ENCODE assay signal across 21 cellular contexts in the genomic region with DNA sequence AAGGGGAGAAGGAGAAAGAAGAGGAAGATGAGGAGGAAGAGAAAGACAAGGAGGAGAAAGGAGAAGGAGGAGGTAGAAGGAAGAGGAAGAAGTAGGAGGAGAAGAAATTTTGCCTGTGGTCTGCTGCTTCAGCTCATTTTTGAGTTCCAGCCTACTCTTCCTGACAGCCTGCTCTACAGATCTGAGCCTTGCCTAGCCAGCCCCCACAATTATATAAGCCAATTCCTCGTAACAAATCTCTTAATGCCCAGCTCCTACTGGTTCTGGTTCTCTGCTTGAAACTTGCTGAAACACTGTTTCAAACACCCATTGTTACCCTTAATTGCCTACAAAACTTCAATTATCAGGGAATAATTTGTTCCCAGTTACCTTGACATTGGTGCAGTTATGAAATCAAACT.
"Had no signal": no experiment of that assay in that cellular context is flagged by ENCODE, and none has a peak within 500 bp of the region (broad histone marks: within the 10 kb centered on the region; RNA-seq: fewer than 3 reads in every experiment).

No MANE protein-coding gene starts in this region.

- H3K4me1 ChIP-seq: colonic mucosa, esophagus muscularis mucosa, foreskin keratinocyte, gastroesophageal sphincter, lower lobe of right lung, pancreas, right atrium auricular region, stomach, thyroid gland had no signal

- H3K27me3 Mint-ChIP-seq: dendritic cell treated with granulocyte-macrophage colony-stimulating factor and Interleukin-4, amounts not matched to agents 40 ng/mL and 50 ng/mL, for 4 days had no signal

- H3K4me2 ChIP-seq: smooth muscle cell had no signal

- ATAC-seq: gastroesophageal sphincter; left ventricle myocardium superior; lower lobe of right lung; natural killer cell; pancreas; sciatic nerve; stimulated activated effector memory CD8-positive, alpha-beta T cell treated with anti-CD3 and anti-CD28 coated beads, Interleukin-12 subunit alpha, Interleukin-12 subunit beta, amount 100 ng/mL, for 72 hours had no signal

- H3K4me3 ChIP-seq: colonic mucosa, esophagus muscularis mucosa, gastroesophageal sphincter, lower lobe of right lung, pancreas, right atrium auricular region, smooth muscle cell, stomach, thyroid gland had no signal

- H3K36me3 ChIP-seq: colonic mucosa, esophagus muscularis mucosa, gastroesophageal sphincter, lower lobe of right lung, neutrophil, pancreas, right atrium auricular region, stomach, thyroid gland had no signal

- H3K27me3 ChIP-seq: colonic mucosa, esophagus muscularis mucosa, gastroesophageal sphincter, neutrophil, pancreas, right atrium auricular region, stomach, thyroid gland had no signal

- H3K27ac Mint-ChIP-seq: dendritic cell treated with granulocyte-macrophage colony-stimulating factor and Interleukin-4, amounts not matched to agents 40 ng/mL and 50 ng/mL, for 4 days; natural killer cell; stimulated activated effector memory CD8-positive, alpha-beta T cell treated with anti-CD3 and anti-CD28 coated beads, Interleukin-12 subunit alpha, Interleukin-12 subunit beta, amount 100 ng/mL, for 72 hours had no signal

- H3K27ac ChIP-seq: colonic mucosa, esophagus muscularis mucosa, foreskin keratinocyte, gastroesophageal sphincter, lower lobe of right lung, neutrophil, pancreas, right atrium auricular region, stomach, thyroid gland had no signal

- H3K4me3 Mint-ChIP-seq: dendritic cell treated with granulocyte-macrophage colony-stimulating factor and Interleukin-4, amounts not matched to agents 40 ng/mL and 50 ng/mL, for 4 days; natural killer cell; stimulated activated effector memory CD8-positive, alpha-beta T cell treated with anti-CD3 and anti-CD28 coated beads, Interleukin-12 subunit alpha, Interleukin-12 subunit beta, amount 100 ng/mL, for 72 hours had no signal

- H3K9me3 ChIP-seq: colonic mucosa, esophagus muscularis mucosa, gastroesophageal sphincter, lower lobe of right lung, neutrophil, pancreas, right atrium auricular region, stomach, thyroid gland had no signal

- H3K36me3 Mint-ChIP-seq: natural killer cell; stimulated activated effector memory CD8-positive, alpha-beta T cell treated with anti-CD3 and anti-CD28 coated beads, Interleukin-12 subunit alpha, Interleukin-12 subunit beta, amount 100 ng/mL, for 72 hours had no signal

- DNase-seq: colonic mucosa; effector CD8-positive, alpha-beta T cell; foreskin keratinocyte; left ventricle myocardium superior; lower lobe of right lung; natural killer cell; pancreas; stimulated activated CD4-positive, alpha-beta T cell treated with anti-CD3 and anti-CD28 coated beads, Interleukin-2, amount 100 ng/mL, for 24 hours; stimulated activated CD4-positive, alpha-beta T cell treated with anti-CD3 and anti-CD28 coated beads, Interleukin-4, amount 100 ng/mL, for 24 hours; stimulated activated naive CD4-positive, alpha-beta T cell treated with Interleukin-2 at 50 U/mL for 16 hours; stomach; thyroid gland; trophoblast cell had no signal
